ENCODE assay signal across 26 cellular contexts in genomic region chr10:19432000-19432399, GRCh38.
"Had no signal": no experiment of that assay in that cellular context is flagged by ENCODE, and none has a peak within 500 bp of the region (broad histone marks: within the 10 kb centered on the region; RNA-seq: fewer than 3 reads in every experiment).

No MANE protein-coding gene starts in this region.

- H3K9me3 ChIP-seq: esophagus muscularis mucosa, gastrocnemius medialis, mucosa of descending colon, neutrophil, prostate gland, thoracic aorta, tibial nerve, upper lobe of left lung had no signal

- H3K4me1 Mint-ChIP-seq: naive B cell; neural crest cell; stimulated activated naive B cell treated with anti-CD40 and anti-IgM and Interleukin-4, amounts not matched to agents 10 μg/mL and 1 μg/mL and 100 μg/mL, for 72 hours had no signal

- H3K27ac ChIP-seq: esophagus muscularis mucosa, gastrocnemius medialis, neutrophil, prostate gland, thoracic aorta, tibial nerve, upper lobe of left lung had no signal

- H3K4me3 Mint-ChIP-seq: effector memory CD8-positive, alpha-beta T cell; mesothelial cell of epicardium; naive B cell; natural killer cell treated with Interleukin-12 subunit alpha and Interleukin-12 subunit beta and Interleukin-15 and Interleukin-18, amount 100 ng/mL, for 72 hours; neural crest cell; stimulated activated naive B cell treated with anti-CD40 and anti-IgM and Interleukin-4, amounts not matched to agents 10 μg/mL and 1 μg/mL and 100 μg/mL, for 72 hours; stimulated activated naive CD8-positive, alpha-beta T cell treated with anti-CD3 and anti-CD28 coated beads, Interleukin-15, Interleukin-2, amounts not matched to agents 100 ng/mL and 50 ng/mL, for 24 hours had no signal

- H3K4me1 ChIP-seq: esophagus muscularis mucosa, gastrocnemius medialis, prostate gland, tibial nerve, upper lobe of left lung had no signal

- H3K27ac Mint-ChIP-seq: effector memory CD8-positive, alpha-beta T cell; mesothelial cell of epicardium; naive B cell; natural killer cell treated with Interleukin-12 subunit alpha and Interleukin-12 subunit beta and Interleukin-15 and Interleukin-18, amount 100 ng/mL, for 72 hours; stimulated activated naive B cell treated with anti-CD40 and anti-IgM and Interleukin-4, amounts not matched to agents 10 μg/mL and 1 μg/mL and 100 μg/mL, for 72 hours; stimulated activated naive CD8-positive, alpha-beta T cell treated with anti-CD3 and anti-CD28 coated beads, Interleukin-15, Interleukin-2, amounts not matched to agents 100 ng/mL and 50 ng/mL, for 24 hours had no signal

- ATAC-seq: effector memory CD8-positive, alpha-beta T cell; gastrocnemius medialis; left lobe of liver; mucosa of descending colon; natural killer cell treated with Interleukin-12 subunit alpha and Interleukin-12 subunit beta and Interleukin-15 and Interleukin-18, amount 100 ng/mL, for 72 hours; right cardiac atrium; stimulated activated naive B cell treated with anti-CD40 and anti-IgM and Interleukin-4, amounts not matched to agents 10 μg/mL and 1 μg/mL and 100 μg/mL, for 72 hours had no signal

- DNase-seq: cerebellar nuclear complex; cortex of kidney; effector memory CD8-positive, alpha-beta T cell; gastrocnemius medialis; head of caudate nucleus; kidney; mesenchymal stem cell; mucosa of descending colon; naive B cell; right cardiac atrium; stimulated activated CD4-positive, alpha-beta T cell treated with anti-CD3 and anti-CD28 coated beads, Interleukin-15, amount 100 ng/mL, for 24 hours; stimulated activated CD4-positive, alpha-beta T cell treated with anti-CD3 and anti-CD28 coated beads, Interleukin-2, amount 100 ng/mL, for 48 hours; stimulated activated naive B cell treated with anti-CD40 and anti-IgM and Interleukin-4, amounts not matched to agents 10 μg/mL and 1 μg/mL and 100 μg/mL, for 72 hours; upper lobe of left lung had no signal

- H3K36me3 Mint-ChIP-seq: mesothelial cell of epicardium; naive B cell; natural killer cell treated with Interleukin-12 subunit alpha and Interleukin-12 subunit beta and Interleukin-15 and Interleukin-18, amount 100 ng/mL, for 72 hours; stimulated activated naive B cell treated with anti-CD40 and anti-IgM and Interleukin-4, amounts not matched to agents 10 μg/mL and 1 μg/mL and 100 μg/mL, for 72 hours had no signal

- H3K27me3 ChIP-seq: esophagus muscularis mucosa, gastrocnemius medialis, neutrophil, tibial nerve, upper lobe of left lung had no signal

- H3K4me3 ChIP-seq: esophagus muscularis mucosa, gastrocnemius medialis, lung, mucosa of descending colon, prostate gland, skin epidermis, thoracic aorta, tibial nerve, upper lobe of left lung had no signal

- H3K36me3 ChIP-seq: esophagus muscularis mucosa, gastrocnemius medialis, neutrophil, prostate gland, thoracic aorta, tibial nerve, upper lobe of left lung had no signal

- H3K27me3 Mint-ChIP-seq: effector memory CD8-positive, alpha-beta T cell; naive B cell; natural killer cell treated with Interleukin-12 subunit alpha and Interleukin-12 subunit beta and Interleukin-15 and Interleukin-18, amount 100 ng/mL, for 72 hours; stimulated activated naive B cell treated with anti-CD40 and anti-IgM and Interleukin-4, amounts not matched to agents 10 μg/mL and 1 μg/mL and 100 μg/mL, for 72 hours; stimulated activated naive CD8-positive, alpha-beta T cell treated with anti-CD3 and anti-CD28 coated beads, Interleukin-15, Interleukin-2, amounts not matched to agents 100 ng/mL and 50 ng/mL, for 24 hours had no signal

- H3K9me3 Mint-ChIP-seq: neural crest cell had no signal
